In the genomic region with DNA sequence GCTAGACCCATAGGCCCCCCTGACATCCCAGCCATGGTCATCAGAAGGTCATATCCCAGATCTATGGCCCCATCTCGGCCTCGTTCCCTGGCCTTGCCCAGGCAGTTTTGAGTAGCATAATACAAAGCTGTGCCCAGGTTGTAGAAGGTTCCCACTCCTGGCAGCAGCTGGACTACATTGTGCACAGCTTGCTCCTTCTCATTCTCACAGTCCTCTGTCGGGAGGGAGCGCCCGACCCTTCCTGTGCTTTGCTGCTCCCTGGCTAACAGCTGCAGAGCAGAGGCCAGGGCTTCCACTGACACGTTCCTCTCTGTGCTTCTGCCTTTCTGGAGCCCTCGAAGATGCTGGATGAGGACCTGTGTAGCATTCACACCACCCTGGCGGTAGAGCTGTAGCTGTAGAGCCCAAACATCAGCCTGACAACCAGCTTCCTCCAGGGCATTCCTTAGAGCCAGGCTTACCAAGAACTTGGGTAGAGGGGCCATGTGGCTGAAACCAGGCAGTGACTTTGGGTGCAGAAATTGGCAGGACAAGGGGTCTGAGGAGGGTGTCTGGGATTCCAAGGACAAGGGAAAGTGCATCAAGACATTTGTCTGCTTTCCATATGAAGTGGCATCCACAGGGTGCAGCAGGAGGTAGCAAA, we compare ENCODE assay signal across 15 cellular contexts. TPM values are rescaled to one million over a fixed set of nuclear protein-coding genes. Genes with fewer than 3 reads are reported as not detected.
DNase-seq lines count a peak whose midpoint lies in the region; ATAC-seq, FAIRE-seq and TF ChIP-seq lines count a peak whose summit lies in the region.
"Had no signal": no experiment of that assay in that cellular context is flagged by ENCODE, and none has a peak within 500 bp of the region (broad histone marks: within the 10 kb centered on the region; RNA-seq: fewer than 3 reads in every experiment).

No MANE protein-coding gene starts in this region.

- no peak overlapping the region for H2BK20ac ChIP-seq in H1 (ENCODE audit: low read length)

- H3K36me3 Mint-ChIP-seq in activated naive CD4-positive, alpha-beta T cell treated with anti-CD3 and anti-CD28 coated beads, Interleukin-2, amount 10 ng/mL, durations not matched to agents 7 days and 5 days, result peaks cover 2% of the 10 kb centered on the region
- H3K36me3 Mint-ChIP-seq in stimulated activated effector memory CD8-positive, alpha-beta T cell treated with anti-CD3 and anti-CD28 coated beads, Interleukin-12 subunit alpha, Interleukin-12 subunit beta, amount 100 ng/mL, for 72 hours, result peaks cover 33% of the 10 kb centered on the region

- CTCF ChIA-PET in activated naive CD4-positive, alpha-beta T cell treated with anti-CD3 and anti-CD28 coated beads, Interleukin-2, amount 10 ng/mL, durations not matched to agents 7 days and 5 days (lab: Charles Lee), result interaction anchor here (1.1 to 1.4 kb wide), 2 partner anchors 87 to 102 kb away, joined by 4 to 6 read pairs; a partner anchor contains a TSS
- CTCF ChIA-PET in PC-9 (lab: Charles Lee) (interaction anchor here (0.6 kb wide), 2 partner anchors 8 to 77 kb away, joined by 3 to 7 read pairs; no protein-coding TSS in a partner anchor), H1 (lab: Charles Lee; ENCODE audit: partially characterized antibody) (interaction anchor here (1.0 to 3.4 kb wide), 6 partner anchors 11 to 156 kb away, joined by 3 to 24 read pairs (median 6); no protein-coding TSS in a partner anchor)

- intact Hi-C loops in PC-9 (cut with micrococcal nuclease; ENCODE audit: unreplicated experiment), result no loop called here

- H3K27ac ChIP-seq in PC-9 (no peak overlapping the region), H1 (ENCODE audit: low read depth, low read length) (no peak overlapping the region)

- H2BK12ac ChIP-seq in H1 (ENCODE audit: low read depth, low read length), result peak overlapping the region; percentile 60

- no peak for TF ChIP-seq CTCF in PC-9 (conservative IDR thresholded peaks at IDR 0.05)
- no peak for TF ChIP-seq CTCF in H1 (IDR thresholded peaks at IDR 0.05; ENCODE audit: control extremely low read depth in 1 of 3, insufficient read depth in 1 of 3, low read depth in 1 of 3, low read length in 3 of 3)

- H3K9ac ChIP-seq in H1 (replicated peaks in 1 of 4; ENCODE audit: extremely low read depth in 1 of 4, low read depth in 3 of 4, low read length in 3 of 4), result no peak overlapping the region; a peak in 1 of 7 replicates

- peaks cover 4% of the 10 kb centered on the region; the same call in 1 of the 2 replicates for H3F3A ChIP-seq in PC-9 (ENCODE audit: insufficient read depth, low read depth)

- H3K23me2 ChIP-seq in H1 (ENCODE audit: low read depth, low read length), result no peaks in the 10 kb centered on the region

- H3K4me3 ChIP-seq in PC-9 (no peak overlapping the region; the same call in 1 of the 2 replicates), H1 (ENCODE audit: extremely low read depth in 1 of 4, insufficient read depth in 2 of 4, low read depth in 3 of 4, low read length in 4 of 4) (no peak overlapping the region)

- H3K4me1 ChIP-seq in PC-9 (replicated peaks; ENCODE audit: insufficient read depth), result peaks cover 17% of the 10 kb centered on the region
- peaks cover 0 to 5% (median 2%) of the 10 kb centered on the region in 4 experiments; a peak in 4 of 7 replicates for H3K4me1 ChIP-seq in H1 (replicated peaks in 1 of 4; ENCODE audit: control insufficient read depth in 3 of 4, insufficient read depth in 4 of 4, low read length in 3 of 4)
- H3K4me1 ChIP-seq: prostate gland had no signal

- H3K27me3 ChIP-seq in PC-9 (ENCODE audit: insufficient read depth, low read depth) (no peaks in the 10 kb centered on the region), H1 (replicated peaks in 1 of 4; ENCODE audit: control insufficient read depth in 3 of 4, extremely low read depth in 1 of 4, insufficient read depth in 3 of 4, low read length in 3 of 4) (peaks cover 0 to 3% (median 0%) of the 10 kb centered on the region in 4 experiments; a peak in 1 of 7 replicates)
- H3K27me3 ChIP-seq: brain microvascular endothelial cell had no signal

- H3K79me1 ChIP-seq in H1 (ENCODE audit: low read depth, low read length), result no peaks in the 10 kb centered on the region

- H2AK5ac ChIP-seq in H1 (ENCODE audit: low read depth, low read length), result peak overlapping the region; percentile 4; the same call in 1 of the 2 replicates

- H3K4me3 Mint-ChIP-seq in activated naive CD4-positive, alpha-beta T cell treated with anti-CD3 and anti-CD28 coated beads, Interleukin-2, amount 10 ng/mL, durations not matched to agents 7 days and 5 days, result peak overlapping the region; percentile 94
- H3K4me3 Mint-ChIP-seq in stimulated activated effector memory CD8-positive, alpha-beta T cell treated with anti-CD3 and anti-CD28 coated beads, Interleukin-12 subunit alpha, Interleukin-12 subunit beta, amount 100 ng/mL, for 72 hours, result peak overlapping the region; percentile 84

- H3K56ac ChIP-seq in H1 (replicated peaks; ENCODE audit: insufficient read length, low read depth, low read length), result no peak overlapping the region

- TF ChIP-seq RAD21 in H1 (IDR thresholded peaks at IDR 0.05 in 1 of 2, conservative IDR thresholded peaks at IDR 0.05 in 1 of 2; ENCODE audit: low read depth in 2 of 2, low read length in 2 of 2), result no peak

- POLR2A ChIA-PET in PC-9 (lab: Charles Lee; ENCODE audit: unreplicated experiment), result no interaction called here
- POLR2A ChIA-PET in H1 (lab: Charles Lee; ENCODE audit: partially characterized antibody), result interaction anchor here (1.1 to 5.1 kb wide), 8 partner anchors 14 to 115 kb away, joined by 3 to 55 read pairs (median 3); a partner anchor contains a TSS

- TF ChIP-seq EP300 in H1 (IDR thresholded peaks at IDR 0.05; ENCODE audit: borderline replicate concordance in 1 of 2, low read depth in 2 of 2, low read length in 2 of 2), result no peak

- peaks cover 8% of the 10 kb centered on the region for H3K27me3 Mint-ChIP-seq in activated naive CD4-positive, alpha-beta T cell treated with anti-CD3 and anti-CD28 coated beads, Interleukin-2, amount 10 ng/mL, durations not matched to agents 7 days and 5 days

- H4K5ac ChIP-seq in H1 (ENCODE audit: insufficient read length, low read depth, low read length), result no peak overlapping the region

- no peak for TF ChIP-seq POLR2A in H1 (IDR thresholded peaks at IDR 0.05; ENCODE audit: control extremely low read depth in 1 of 2, low read depth in 2 of 2, low read length in 2 of 2)

- H2BK5ac ChIP-seq in H1 (ENCODE audit: low read depth, low read length), result no peak overlapping the region

- H3K4me2 ChIP-seq in PC-9, result peak overlapping the region; percentile 83; the same call in 1 of the 2 replicates
- peak overlapping the region in 1 of 2 experiments; percentile 51; a peak in 1 of 4 replicates for H3K4me2 ChIP-seq in H1 (ENCODE audit: insufficient read depth in 1 of 2, low read depth in 2 of 2, low read length in 2 of 2)

- H3K14ac ChIP-seq in H1 (ENCODE audit: insufficient read length), result no peak overlapping the region

- no peak for DNase-seq in activated naive CD4-positive, alpha-beta T cell treated with anti-CD3 and anti-CD28 coated beads, Interleukin-2, amount 10 ng/mL, durations not matched to agents 7 days and 5 days
- no peak for DNase-seq in activated naive CD4-positive, alpha-beta T cell treated with Interleukin-2 at 50 U/mL for 16 hours
- DNase-seq in PC-9 (no peak), H1 (ENCODE audit: low read depth in 1 of 2, low spot score in 2 of 2) (no peak), NCI-H69 (lab: John Stamatoyannopoulos, UW) (no peak)
- no peak for DNase-seq in stimulated activated effector memory CD8-positive, alpha-beta T cell treated with anti-CD3 and anti-CD28 coated beads, Interleukin-12 subunit alpha, Interleukin-12 subunit beta, amount 100 ng/mL, for 72 hours (ENCODE audit: low spot score in 2 of 2)
- DNase-seq: activated CD8-positive, alpha-beta memory T cell treated with anti-CD3 and anti-CD28 coated beads for 24 hours; brain microvascular endothelial cell; left ventricle myocardium superior; NCI-H187; stimulated activated CD4-positive, alpha-beta T cell treated with anti-CD3 and anti-CD28 coated beads, Interleukin-2, amount 100 ng/mL, for 48 hours had no signal

- peaks cover 28% of the 10 kb centered on the region for H3K4me1 Mint-ChIP-seq in activated naive CD4-positive, alpha-beta T cell treated with anti-CD3 and anti-CD28 coated beads, Interleukin-2, amount 10 ng/mL, durations not matched to agents 7 days and 5 days
- H3K4me1 Mint-ChIP-seq in stimulated activated effector memory CD8-positive, alpha-beta T cell treated with anti-CD3 and anti-CD28 coated beads, Interleukin-12 subunit alpha, Interleukin-12 subunit beta, amount 100 ng/mL, for 72 hours, result peaks cover 26% of the 10 kb centered on the region

- H3K9me3 ChIP-seq in PC-9 (ENCODE audit: insufficient read depth, low read depth) (no peaks in the 10 kb centered on the region), H1 (ENCODE audit: insufficient read depth in 2 of 2, low read depth in 1 of 2, low read length in 1 of 2) (no peaks in the 10 kb centered on the region)
- H3K9me3 ChIP-seq: HAP-1, prostate gland had no signal

- no peaks in the 10 kb centered on the region for H4K20me1 ChIP-seq in PC-9 (ENCODE audit: insufficient read depth)
- no peaks in the 10 kb centered on the region for H4K20me1 ChIP-seq in H1 (replicated peaks in 1 of 2; ENCODE audit: control insufficient read depth in 1 of 2, insufficient read depth in 2 of 2, low read length in 2 of 2)

- H4K8ac ChIP-seq in H1 (ENCODE audit: extremely low read depth, insufficient read depth, low read length), result peak overlapping the region; percentile 80; the same call in 1 of the 2 replicates

- H2BK120ac ChIP-seq in H1 (replicated peaks; ENCODE audit: low read depth, low read length), result no peak overlapping the region

- H3K79me2 ChIP-seq in PC-9 (ENCODE audit: low read depth) (peaks cover 16% of the 10 kb centered on the region), H1 (ENCODE audit: control insufficient read depth in 1 of 2, insufficient read depth in 2 of 2, low read length in 2 of 2) (peaks cover 0 to 8% of the 10 kb centered on the region in 2 experiments; a peak in 1 of 4 replicates)

- H3K18ac ChIP-seq in H1 (ENCODE audit: extremely low read depth, low read length), result no peak overlapping the region

- FAIRE-seq in H1 (lab: Jason Lieb, UNC), result no peak

- no peak for ATAC-seq in stimulated activated effector memory CD8-positive, alpha-beta T cell treated with anti-CD3 and anti-CD28 coated beads, Interleukin-12 subunit alpha, Interleukin-12 subunit beta, amount 100 ng/mL, for 72 hours
- no peak for ATAC-seq in GM21528 (IDR thresholded peaks at IDR 0.05; ENCODE audit: low FRiP score, unreplicated experiment)
- no peak for ATAC-seq in GM18502 (IDR thresholded peaks at IDR 0.05; ENCODE audit: poor library complexity, unreplicated experiment)
- ATAC-seq: left ventricle myocardium superior had no signal

- H3K4ac ChIP-seq in H1 (replicated peaks; ENCODE audit: insufficient read length, low read depth, low read length), result no peak overlapping the region

- no peaks in the 10 kb centered on the region for H3K9me3 Mint-ChIP-seq in activated naive CD4-positive, alpha-beta T cell treated with anti-CD3 and anti-CD28 coated beads, Interleukin-2, amount 10 ng/mL, durations not matched to agents 7 days and 5 days
- no peaks in the 10 kb centered on the region for H3K9me3 Mint-ChIP-seq in stimulated activated effector memory CD8-positive, alpha-beta T cell treated with anti-CD3 and anti-CD28 coated beads, Interleukin-12 subunit alpha, Interleukin-12 subunit beta, amount 100 ng/mL, for 72 hours

- H2BK15ac ChIP-seq in H1 (ENCODE audit: low read length), result peak overlapping the region; percentile 61

- H3K23ac ChIP-seq in H1 (ENCODE audit: insufficient read length), result no peak overlapping the region

- peak overlapping the region; percentile 98 for H3K27ac Mint-ChIP-seq in activated naive CD4-positive, alpha-beta T cell treated with anti-CD3 and anti-CD28 coated beads, Interleukin-2, amount 10 ng/mL, durations not matched to agents 7 days and 5 days
- peak overlapping the region; percentile 90 for H3K27ac Mint-ChIP-seq in stimulated activated effector memory CD8-positive, alpha-beta T cell treated with anti-CD3 and anti-CD28 coated beads, Interleukin-12 subunit alpha, Interleukin-12 subunit beta, amount 100 ng/mL, for 72 hours

- 91% methylated on average over 8 of the region's 8 CpGs; no CpG with 5 or more reads in 1 of the 2 experiments for WGBS in H1 (ENCODE audit: extremely low coverage in 1 of 2, insufficient coverage in 1 of 2, insufficient read length in 1 of 2, insufficient replicate concordance in 2 of 2, low coverage in 1 of 2, low lambda C conversion rate in 2 of 2, missing lambda C conversion rate in 1 of 2), 2 experiments

- no TSS peak for BruUV-seq in PC-9 (replicated peaks; lab: Mats Ljungman, UMichigan)

- H2AFZ ChIP-seq in PC-9 (no peak overlapping the region; the same call in 1 of the 2 replicates), H1 (ENCODE audit: low read length) (no peak overlapping the region)

- no peaks in the 10 kb centered on the region for H3K36me3 ChIP-seq in PC-9 (ENCODE audit: low read depth)
- H3K36me3 ChIP-seq in H1 (ENCODE audit: control insufficient read depth in 2 of 4, insufficient read depth in 4 of 4, low read length in 3 of 4), result peaks cover 0 to under 1% (median 0%) of the 10 kb centered on the region in 4 experiments; a peak in 2 of 8 replicates
- H3K36me3 ChIP-seq: brain microvascular endothelial cell, HAP-1, prostate gland had no signal

- H4K91ac ChIP-seq in H1 (replicated peaks; ENCODE audit: insufficient read length, low read length), result no peak overlapping the region

- no peaks in the 10 kb centered on the region for H3K9me2 ChIP-seq in PC-9 (ENCODE audit: insufficient read depth)

RNA-seq across cellular contexts. Expression of a gene that starts 1.0 kb away (rescaled TPM):
- not detected in 2 replicates for total RNA-seq in PC-9 (2021)
- total RNA-seq in H1 (2021; fragmentation: NEBNext Ultra II Directional; extraction: Animal tissue kit (Norgen Biotek cat#: 25700)), result not detected in 2 replicates
- polyA plus RNA-seq in H1 (2011; rRNA removed), result not detected in 2 replicates
- not detected for polyA plus RNA-seq in H1 (2011; cell fraction: cytosol; rRNA removed)
- polyA plus RNA-seq in H1 (2011; cell fraction: nucleus; rRNA removed), result not detected
- polyA plus RNA-seq in H1 (2012, experiment 1 of 2), result 0.09 TPM in 1 of 4 replicates, not detected in the others
- polyA plus RNA-seq in H1 (2012, experiment 2 of 2), result not detected
- not detected for polyA plus RNA-seq in H1 (2013, experiment 1 of 2)
- polyA plus RNA-seq in H1 (2013, experiment 2 of 2), result not detected
- not detected in 2 replicates for polyA minus RNA-seq in H1 (2011; rRNA and poly(A)+ RNA removed)
- not detected for polyA minus RNA-seq in H1 (2011; cell fraction: cytosol; rRNA and poly(A)+ RNA removed)
- polyA minus RNA-seq in H1 (2011; cell fraction: nucleus; rRNA and poly(A)+ RNA removed), result not detected
- total RNA-seq: left ventricle myocardium superior had no signal

RNA-seq across cellular contexts. Expression of a gene that starts 1.7 kb away (rescaled TPM):
- 76.6 and 80.8 TPM in 2 replicates for total RNA-seq in PC-9 (2021)
- total RNA-seq in H1 (2021; fragmentation: NEBNext Ultra II Directional; extraction: Animal tissue kit (Norgen Biotek cat#: 25700)), result 42.4 and 44.7 TPM in 2 replicates
- polyA plus RNA-seq in H1 (2011; rRNA removed), result 37.1 and 39.9 TPM in 2 replicates
- 36.3 TPM for polyA plus RNA-seq in H1 (2011; cell fraction: cytosol; rRNA removed)
- 69.6 TPM for polyA plus RNA-seq in H1 (2011; cell fraction: nucleus; rRNA removed)
- polyA plus RNA-seq in H1 (2012, experiment 1 of 2), result 33.1 to 42.2 TPM (median 37.6 TPM) in 4 replicates
- polyA plus RNA-seq in H1 (2012, experiment 2 of 2), result 24.4 TPM
- 22.6 TPM for polyA plus RNA-seq in H1 (2013, experiment 1 of 2)
- polyA plus RNA-seq in H1 (2013, experiment 2 of 2), result 19.1 TPM
- polyA minus RNA-seq in H1 (2011; rRNA and poly(A)+ RNA removed), result 71.1 and 93.4 TPM in 2 replicates
- 34.1 TPM for polyA minus RNA-seq in H1 (2011; cell fraction: cytosol; rRNA and poly(A)+ RNA removed)
- 60.4 TPM for polyA minus RNA-seq in H1 (2011; cell fraction: nucleus; rRNA and poly(A)+ RNA removed)

RNA-seq across cellular contexts. Expression of a gene that starts 22.9 kb away (rescaled TPM):
- 2.9 and 3.0 TPM in 2 replicates for total RNA-seq in PC-9 (2021)
- 1.4 and 2.3 TPM in 2 replicates for total RNA-seq in H1 (2021; fragmentation: NEBNext Ultra II Directional; extraction: Animal tissue kit (Norgen Biotek cat#: 25700))
- polyA plus RNA-seq in H1 (2011; rRNA removed), result 2.6 and 3.6 TPM in 2 replicates
- polyA plus RNA-seq in H1 (2011; cell fraction: cytosol; rRNA removed), result 2.3 TPM
- 3.0 TPM for polyA plus RNA-seq in H1 (2011; cell fraction: nucleus; rRNA removed)
- polyA plus RNA-seq in H1 (2012, experiment 1 of 2), result 1.7 to 2.7 TPM (median 2.1 TPM) in 4 replicates
- polyA plus RNA-seq in H1 (2012, experiment 2 of 2), result 2.6 TPM
- 2.9 TPM for polyA plus RNA-seq in H1 (2013, experiment 1 of 2)
- polyA plus RNA-seq in H1 (2013, experiment 2 of 2), result 3.7 TPM
- 0.85 and 1.1 TPM in 2 replicates for polyA minus RNA-seq in H1 (2011; rRNA and poly(A)+ RNA removed)
- not detected for polyA minus RNA-seq in H1 (2011; cell fraction: cytosol; rRNA and poly(A)+ RNA removed)
- 1.3 TPM for polyA minus RNA-seq in H1 (2011; cell fraction: nucleus; rRNA and poly(A)+ RNA removed)
- total RNA-seq: left ventricle myocardium superior, prostate gland had no signal

RNA-seq across cellular contexts. Expression of a gene that starts 27.8 kb away (rescaled TPM):
- total RNA-seq in PC-9 (2021), result 78.1 and 82.8 TPM in 2 replicates
- total RNA-seq in H1 (2021; fragmentation: NEBNext Ultra II Directional; extraction: Animal tissue kit (Norgen Biotek cat#: 25700)), result 30.5 and 36.7 TPM in 2 replicates
- 29.6 and 37.1 TPM in 2 replicates for polyA plus RNA-seq in H1 (2011; rRNA removed)
- polyA plus RNA-seq in H1 (2011; cell fraction: cytosol; rRNA removed), result 31.4 TPM
- polyA plus RNA-seq in H1 (2011; cell fraction: nucleus; rRNA removed), result 207 TPM
- polyA plus RNA-seq in H1 (2012, experiment 1 of 2), result 33.7 to 38.9 TPM (median 37.7 TPM) in 4 replicates
- 4.7 TPM for polyA plus RNA-seq in H1 (2012, experiment 2 of 2)
- polyA plus RNA-seq in H1 (2013, experiment 1 of 2), result 18.8 TPM
- polyA plus RNA-seq in H1 (2013, experiment 2 of 2), result 18.6 TPM
- 37.2 and 42.7 TPM in 2 replicates for polyA minus RNA-seq in H1 (2011; rRNA and poly(A)+ RNA removed)
- 15.8 TPM for polyA minus RNA-seq in H1 (2011; cell fraction: cytosol; rRNA and poly(A)+ RNA removed)
- 69.2 TPM for polyA minus RNA-seq in H1 (2011; cell fraction: nucleus; rRNA and poly(A)+ RNA removed)

RNA-seq across cellular contexts. Expression of a gene that starts 45.8 kb away (rescaled TPM):
- 78.2 and 82.1 TPM in 2 replicates for total RNA-seq in PC-9 (2021)
- total RNA-seq in H1 (2021; fragmentation: NEBNext Ultra II Directional; extraction: Animal tissue kit (Norgen Biotek cat#: 25700)), result 195 and 203 TPM in 2 replicates
- 222 and 281 TPM in 2 replicates for polyA plus RNA-seq in H1 (2011; rRNA removed)
- polyA plus RNA-seq in H1 (2011; cell fraction: cytosol; rRNA removed), result 271 TPM
- 153 TPM for polyA plus RNA-seq in H1 (2011; cell fraction: nucleus; rRNA removed)
- 233 to 359 TPM (median 237 TPM) in 4 replicates for polyA plus RNA-seq in H1 (2012, experiment 1 of 2)
- polyA plus RNA-seq in H1 (2012, experiment 2 of 2), result 156 TPM
- 307 TPM for polyA plus RNA-seq in H1 (2013, experiment 1 of 2)
- 332 TPM for polyA plus RNA-seq in H1 (2013, experiment 2 of 2)
- 158 and 191 TPM in 2 replicates for polyA minus RNA-seq in H1 (2011; rRNA and poly(A)+ RNA removed)
- polyA minus RNA-seq in H1 (2011; cell fraction: cytosol; rRNA and poly(A)+ RNA removed), result 66.9 TPM
- 67.8 TPM for polyA minus RNA-seq in H1 (2011; cell fraction: nucleus; rRNA and poly(A)+ RNA removed)
